ENCODE assay signal across 1 cellular context in the genomic region with DNA sequence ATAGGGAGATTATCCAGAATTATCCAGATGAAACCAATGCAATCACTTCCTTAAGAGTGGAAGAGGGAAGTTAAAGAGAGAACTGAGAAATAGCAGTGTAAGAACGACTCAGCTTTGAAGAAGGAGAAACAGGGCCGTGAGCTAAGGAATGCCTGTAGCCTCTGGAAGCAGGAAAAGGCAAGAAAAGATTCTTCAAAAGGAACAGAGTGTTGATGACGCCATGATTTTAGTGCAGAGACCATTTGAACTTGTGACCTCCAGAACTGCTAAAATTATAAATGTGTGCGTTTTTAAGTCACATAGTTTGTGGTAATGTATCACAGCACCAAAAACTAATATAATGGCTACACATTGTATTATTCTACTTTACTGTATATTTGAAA.
TF ChIP-seq lines count a peak whose summit lies in the region.

No MANE protein-coding gene starts in this region.

TF ChIP-seq in IMR-90, 13 proteins besides CTCF, POLR2A, EP300 and RAD21:
- TF ChIP-seq BHLHE40 (IDR thresholded peaks at IDR 0.05; ENCODE audit: low read depth, low read length) (no peak), NFE2L2 (IDR thresholded peaks at IDR 0.05; ENCODE audit: low read depth, low read length) (peak; percentile 44; the same call in 1 of the 2 replicates)
